In genomic region chr5:131186561-131187256, GRCh38 we compare ENCODE assay signal across 1 cellular context.
A peak's percentile ranks its signal among the peaks of the same experiment; 100 is the strongest.
TF ChIP-seq lines count a peak whose summit lies in the region.

No MANE protein-coding gene starts in this region.

TF ChIP-seq in IMR-90, 13 proteins besides CTCF, POLR2A, EP300 and RAD21 (continued from another document):
- TF ChIP-seq CEBPB (IDR thresholded peaks at IDR 0.05; ENCODE audit: low read depth, low read length) = peak; percentile 71
